In the genomic region with DNA sequence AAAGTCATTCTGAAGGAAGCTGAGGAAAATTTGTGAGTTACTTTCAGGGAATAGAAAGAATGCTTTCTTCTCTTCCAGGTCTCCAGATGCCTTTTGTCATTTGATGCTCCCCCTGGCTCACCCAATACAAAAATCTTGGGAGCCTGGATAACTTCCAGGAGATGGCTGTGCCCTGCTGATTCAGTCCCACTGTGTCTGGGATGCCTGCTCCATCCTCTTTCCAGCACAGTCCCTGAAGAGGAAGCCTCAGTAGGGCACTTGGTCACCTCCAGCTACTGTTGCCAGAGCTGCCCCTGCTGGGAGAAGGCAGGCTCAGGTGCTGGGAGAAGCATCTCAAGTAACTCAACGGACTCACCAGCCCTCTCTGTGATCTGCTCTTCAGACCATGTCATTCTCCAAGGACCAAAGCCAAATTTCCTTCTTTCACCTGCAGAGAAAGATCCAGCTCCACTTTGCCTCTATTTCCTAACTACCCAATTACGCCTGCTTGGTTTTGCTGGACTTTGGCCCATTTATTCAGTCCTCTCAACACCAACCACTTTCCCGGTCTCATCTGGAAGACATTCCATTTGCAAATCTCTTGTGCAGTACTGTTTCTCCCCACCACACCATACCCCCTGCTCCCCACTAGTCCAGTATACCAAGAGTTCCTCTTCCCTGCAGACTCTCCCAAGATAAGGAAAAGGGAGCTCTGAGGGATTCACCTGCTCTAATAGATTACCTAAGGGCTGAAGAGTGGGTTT, we compare ENCODE assay signal across 1 cellular context.
TF ChIP-seq lines count a peak whose summit lies in the region.

No MANE protein-coding gene starts in this region.

TF ChIP-seq in WTC11, 78 proteins besides CTCF, POLR2A, EP300 and RAD21 (continued from another document):
- TF ChIP-seq, protein P1, sequence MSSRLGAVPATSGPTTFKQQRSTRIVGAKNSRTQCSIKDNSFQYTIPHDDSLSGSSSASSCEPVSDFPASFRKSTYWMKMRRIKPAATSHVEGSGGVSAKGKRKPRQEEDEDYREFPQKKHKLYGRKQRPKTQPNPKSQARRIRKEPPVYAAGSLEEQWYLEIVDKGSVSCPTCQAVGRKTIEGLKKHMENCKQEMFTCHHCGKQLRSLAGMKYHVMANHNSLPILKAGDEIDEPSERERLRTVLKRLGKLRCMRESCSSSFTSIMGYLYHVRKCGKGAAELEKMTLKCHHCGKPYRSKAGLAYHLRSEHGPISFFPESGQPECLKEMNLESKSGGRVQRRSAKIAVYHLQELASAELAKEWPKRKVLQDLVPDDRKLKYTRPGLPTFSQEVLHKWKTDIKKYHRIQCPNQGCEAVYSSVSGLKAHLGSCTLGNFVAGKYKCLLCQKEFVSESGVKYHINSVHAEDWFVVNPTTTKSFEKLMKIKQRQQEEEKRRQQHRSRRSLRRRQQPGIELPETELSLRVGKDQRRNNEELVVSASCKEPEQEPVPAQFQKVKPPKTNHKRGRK (CRISPR knock-in tag; IDR thresholded peaks at IDR 0.05; ENCODE audit: borderline replicate concordance): no peak
- TF ChIP-seq, protein P2, sequence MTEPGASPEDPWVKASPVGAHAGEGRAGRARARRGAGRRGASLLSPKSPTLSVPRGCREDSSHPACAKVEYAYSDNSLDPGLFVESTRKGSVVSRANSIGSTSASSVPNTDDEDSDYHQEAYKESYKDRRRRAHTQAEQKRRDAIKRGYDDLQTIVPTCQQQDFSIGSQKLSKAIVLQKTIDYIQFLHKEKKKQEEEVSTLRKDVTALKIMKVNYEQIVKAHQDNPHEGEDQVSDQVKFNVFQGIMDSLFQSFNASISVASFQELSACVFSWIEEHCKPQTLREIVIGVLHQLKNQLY (CRISPR knock-in tag; IDR thresholded peaks at IDR 0.05): no peak
- TF ChIP-seq JAZF1 (CRISPR knock-in tag; IDR thresholded peaks at IDR 0.05) (no peak), SMAD3 (CRISPR knock-in tag; IDR thresholded peaks at IDR 0.05; ENCODE audit: borderline replicate concordance) (no peak), GABPB1 (CRISPR knock-in tag; IDR thresholded peaks at IDR 0.05) (no peak), JUN (CRISPR knock-in tag; IDR thresholded peaks at IDR 0.05) (no peak), NR1H2 (CRISPR knock-in tag; IDR thresholded peaks at IDR 0.05) (no peak), TCF7 (CRISPR knock-in tag; IDR thresholded peaks at IDR 0.05; ENCODE audit: low read depth) (no peak), GRHL2 (CRISPR knock-in tag; IDR thresholded peaks at IDR 0.05; ENCODE audit: insufficient replicate concordance, severe bottlenecking) (no peak), ZNF121 (CRISPR knock-in tag; IDR thresholded peaks at IDR 0.05) (no peak), RORB (CRISPR knock-in tag; IDR thresholded peaks at IDR 0.05) (no peak), MYBL2 (CRISPR knock-in tag; IDR thresholded peaks at IDR 0.05) (no peak)
- TF ChIP-seq, protein P3, sequence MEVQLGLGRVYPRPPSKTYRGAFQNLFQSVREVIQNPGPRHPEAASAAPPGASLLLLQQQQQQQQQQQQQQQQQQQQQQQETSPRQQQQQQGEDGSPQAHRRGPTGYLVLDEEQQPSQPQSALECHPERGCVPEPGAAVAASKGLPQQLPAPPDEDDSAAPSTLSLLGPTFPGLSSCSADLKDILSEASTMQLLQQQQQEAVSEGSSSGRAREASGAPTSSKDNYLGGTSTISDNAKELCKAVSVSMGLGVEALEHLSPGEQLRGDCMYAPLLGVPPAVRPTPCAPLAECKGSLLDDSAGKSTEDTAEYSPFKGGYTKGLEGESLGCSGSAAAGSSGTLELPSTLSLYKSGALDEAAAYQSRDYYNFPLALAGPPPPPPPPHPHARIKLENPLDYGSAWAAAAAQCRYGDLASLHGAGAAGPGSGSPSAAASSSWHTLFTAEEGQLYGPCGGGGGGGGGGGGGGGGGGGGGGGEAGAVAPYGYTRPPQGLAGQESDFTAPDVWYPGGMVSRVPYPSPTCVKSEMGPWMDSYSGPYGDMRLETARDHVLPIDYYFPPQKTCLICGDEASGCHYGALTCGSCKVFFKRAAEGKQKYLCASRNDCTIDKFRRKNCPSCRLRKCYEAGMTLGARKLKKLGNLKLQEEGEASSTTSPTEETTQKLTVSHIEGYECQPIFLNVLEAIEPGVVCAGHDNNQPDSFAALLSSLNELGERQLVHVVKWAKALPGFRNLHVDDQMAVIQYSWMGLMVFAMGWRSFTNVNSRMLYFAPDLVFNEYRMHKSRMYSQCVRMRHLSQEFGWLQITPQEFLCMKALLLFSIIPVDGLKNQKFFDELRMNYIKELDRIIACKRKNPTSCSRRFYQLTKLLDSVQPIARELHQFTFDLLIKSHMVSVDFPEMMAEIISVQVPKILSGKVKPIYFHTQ (CRISPR knock-in tag; IDR thresholded peaks at IDR 0.05): no peak
- TF ChIP-seq, protein P4, sequence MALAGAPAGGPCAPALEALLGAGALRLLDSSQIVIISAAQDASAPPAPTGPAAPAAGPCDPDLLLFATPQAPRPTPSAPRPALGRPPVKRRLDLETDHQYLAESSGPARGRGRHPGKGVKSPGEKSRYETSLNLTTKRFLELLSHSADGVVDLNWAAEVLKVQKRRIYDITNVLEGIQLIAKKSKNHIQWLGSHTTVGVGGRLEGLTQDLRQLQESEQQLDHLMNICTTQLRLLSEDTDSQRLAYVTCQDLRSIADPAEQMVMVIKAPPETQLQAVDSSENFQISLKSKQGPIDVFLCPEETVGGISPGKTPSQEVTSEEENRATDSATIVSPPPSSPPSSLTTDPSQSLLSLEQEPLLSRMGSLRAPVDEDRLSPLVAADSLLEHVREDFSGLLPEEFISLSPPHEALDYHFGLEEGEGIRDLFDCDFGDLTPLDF (CRISPR knock-in tag; IDR thresholded peaks at IDR 0.05): no peak
- TF ChIP-seq, protein P5, sequence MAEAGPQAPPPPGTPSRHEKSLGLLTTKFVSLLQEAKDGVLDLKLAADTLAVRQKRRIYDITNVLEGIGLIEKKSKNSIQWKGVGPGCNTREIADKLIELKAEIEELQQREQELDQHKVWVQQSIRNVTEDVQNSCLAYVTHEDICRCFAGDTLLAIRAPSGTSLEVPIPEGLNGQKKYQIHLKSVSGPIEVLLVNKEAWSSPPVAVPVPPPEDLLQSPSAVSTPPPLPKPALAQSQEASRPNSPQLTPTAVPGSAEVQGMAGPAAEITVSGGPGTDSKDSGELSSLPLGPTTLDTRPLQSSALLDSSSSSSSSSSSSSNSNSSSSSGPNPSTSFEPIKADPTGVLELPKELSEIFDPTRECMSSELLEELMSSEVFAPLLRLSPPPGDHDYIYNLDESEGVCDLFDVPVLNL (CRISPR knock-in tag; IDR thresholded peaks at IDR 0.05; ENCODE audit: borderline replicate concordance, low read depth): no peak
- TF ChIP-seq, protein P6, sequence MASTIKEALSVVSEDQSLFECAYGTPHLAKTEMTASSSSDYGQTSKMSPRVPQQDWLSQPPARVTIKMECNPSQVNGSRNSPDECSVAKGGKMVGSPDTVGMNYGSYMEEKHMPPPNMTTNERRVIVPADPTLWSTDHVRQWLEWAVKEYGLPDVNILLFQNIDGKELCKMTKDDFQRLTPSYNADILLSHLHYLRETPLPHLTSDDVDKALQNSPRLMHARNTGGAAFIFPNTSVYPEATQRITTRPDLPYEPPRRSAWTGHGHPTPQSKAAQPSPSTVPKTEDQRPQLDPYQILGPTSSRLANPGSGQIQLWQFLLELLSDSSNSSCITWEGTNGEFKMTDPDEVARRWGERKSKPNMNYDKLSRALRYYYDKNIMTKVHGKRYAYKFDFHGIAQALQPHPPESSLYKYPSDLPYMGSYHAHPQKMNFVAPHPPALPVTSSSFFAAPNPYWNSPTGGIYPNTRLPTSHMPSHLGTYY (CRISPR knock-in tag; IDR thresholded peaks at IDR 0.05): no peak
- TF ChIP-seq, protein P7, sequence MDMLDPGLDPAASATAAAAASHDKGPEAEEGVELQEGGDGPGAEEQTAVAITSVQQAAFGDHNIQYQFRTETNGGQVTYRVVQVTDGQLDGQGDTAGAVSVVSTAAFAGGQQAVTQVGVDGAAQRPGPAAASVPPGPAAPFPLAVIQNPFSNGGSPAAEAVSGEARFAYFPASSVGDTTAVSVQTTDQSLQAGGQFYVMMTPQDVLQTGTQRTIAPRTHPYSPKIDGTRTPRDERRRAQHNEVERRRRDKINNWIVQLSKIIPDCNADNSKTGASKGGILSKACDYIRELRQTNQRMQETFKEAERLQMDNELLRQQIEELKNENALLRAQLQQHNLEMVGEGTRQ (CRISPR knock-in tag; IDR thresholded peaks at IDR 0.05): no peak
- TF ChIP-seq, protein P8, sequence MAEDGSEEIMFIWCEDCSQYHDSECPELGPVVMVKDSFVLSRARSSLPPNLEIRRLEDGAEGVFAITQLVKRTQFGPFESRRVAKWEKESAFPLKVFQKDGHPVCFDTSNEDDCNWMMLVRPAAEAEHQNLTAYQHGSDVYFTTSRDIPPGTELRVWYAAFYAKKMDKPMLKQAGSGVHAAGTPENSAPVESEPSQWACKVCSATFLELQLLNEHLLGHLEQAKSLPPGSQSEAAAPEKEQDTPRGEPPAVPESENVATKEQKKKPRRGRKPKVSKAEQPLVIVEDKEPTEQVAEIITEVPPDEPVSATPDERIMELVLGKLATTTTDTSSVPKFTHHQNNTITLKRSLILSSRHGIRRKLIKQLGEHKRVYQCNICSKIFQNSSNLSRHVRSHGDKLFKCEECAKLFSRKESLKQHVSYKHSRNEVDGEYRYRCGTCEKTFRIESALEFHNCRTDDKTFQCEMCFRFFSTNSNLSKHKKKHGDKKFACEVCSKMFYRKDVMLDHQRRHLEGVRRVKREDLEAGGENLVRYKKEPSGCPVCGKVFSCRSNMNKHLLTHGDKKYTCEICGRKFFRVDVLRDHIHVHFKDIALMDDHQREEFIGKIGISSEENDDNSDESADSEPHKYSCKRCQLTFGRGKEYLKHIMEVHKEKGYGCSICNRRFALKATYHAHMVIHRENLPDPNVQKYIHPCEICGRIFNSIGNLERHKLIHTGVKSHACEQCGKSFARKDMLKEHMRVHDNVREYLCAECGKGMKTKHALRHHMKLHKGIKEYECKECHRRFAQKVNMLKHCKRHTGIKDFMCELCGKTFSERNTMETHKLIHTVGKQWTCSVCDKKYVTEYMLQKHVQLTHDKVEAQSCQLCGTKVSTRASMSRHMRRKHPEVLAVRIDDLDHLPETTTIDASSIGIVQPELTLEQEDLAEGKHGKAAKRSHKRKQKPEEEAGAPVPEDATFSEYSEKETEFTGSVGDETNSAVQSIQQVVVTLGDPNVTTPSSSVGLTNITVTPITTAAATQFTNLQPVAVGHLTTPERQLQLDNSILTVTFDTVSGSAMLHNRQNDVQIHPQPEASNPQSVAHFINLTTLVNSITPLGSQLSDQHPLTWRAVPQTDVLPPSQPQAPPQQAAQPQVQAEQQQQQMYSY (CRISPR knock-in tag; IDR thresholded peaks at IDR 0.05): no peak
- TF ChIP-seq, protein P9, sequence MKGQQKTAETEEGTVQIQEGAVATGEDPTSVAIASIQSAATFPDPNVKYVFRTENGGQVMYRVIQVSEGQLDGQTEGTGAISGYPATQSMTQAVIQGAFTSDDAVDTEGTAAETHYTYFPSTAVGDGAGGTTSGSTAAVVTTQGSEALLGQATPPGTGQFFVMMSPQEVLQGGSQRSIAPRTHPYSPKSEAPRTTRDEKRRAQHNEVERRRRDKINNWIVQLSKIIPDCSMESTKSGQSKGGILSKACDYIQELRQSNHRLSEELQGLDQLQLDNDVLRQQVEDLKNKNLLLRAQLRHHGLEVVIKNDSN (CRISPR knock-in tag; IDR thresholded peaks at IDR 0.05): no peak
